In genomic region chr1:45995298-45995697, GRCh38 we compare ENCODE assay signal across 20 cellular contexts.
"Had no signal": no experiment of that assay in that cellular context is flagged by ENCODE, and none has a peak within 500 bp of the region (broad histone marks: within the 10 kb centered on the region; RNA-seq: fewer than 3 reads in every experiment).

No MANE protein-coding gene starts in this region.

- H3K27me3 ChIP-seq: adrenal gland, cardiac muscle cell, esophagus squamous epithelium, suprapubic skin, transverse colon, uterus had no signal

- H3K36me3 ChIP-seq: adrenal gland, esophagus squamous epithelium, lower lobe of right lung, suprapubic skin, transverse colon, uterus had no signal

- H3K4me3 Mint-ChIP-seq: dendritic cell treated with granulocyte-macrophage colony-stimulating factor and Interleukin-4, amounts not matched to agents 40 ng/mL and 50 ng/mL, for 4 days; mesothelial cell of epicardium; nephron progenitor cell; stimulated activated naive CD8-positive, alpha-beta T cell treated with anti-CD3 and anti-CD28 coated beads, Interleukin-15, Interleukin-2, amounts not matched to agents 100 ng/mL and 50 ng/mL, for 24 hours; T-helper 1 cell treated with Interleukin-12 subunit alpha and Interleukin-12 subunit beta and Interleukin-4 antibody, amounts not matched to agents 30 μg/mL and 1 μg/mL, for 36 hours had no signal

- DNase-seq: activated CD4-positive, alpha-beta T cell treated with anti-CD3 and anti-CD28 coated beads, Interleukin-2, amount 50 U/mL, for 1 hour; activated CD4-positive, CD25-positive, alpha-beta regulatory T cell treated with anti-CD3 and anti-CD28 coated beads, Interleukin-2, amount 50 U/mL, for 72 hours; activated gamma-delta T cell treated with Interleukin-2 at 50 U/mL for 16 hours; adrenal gland; effector CD8-positive, alpha-beta T cell; esophagus squamous epithelium; foreskin melanocyte; hypothalamus; lower lobe of right lung; nephron progenitor cell; occipital lobe; transverse colon; uterus had no signal

- H3K27ac Mint-ChIP-seq: activated naive CD4-positive, alpha-beta T cell treated with anti-CD3 and anti-CD28 coated beads, Interleukin-2, amount 50 U/mL, for 72 hours; dendritic cell treated with granulocyte-macrophage colony-stimulating factor and Interleukin-4, amounts not matched to agents 40 ng/mL and 50 ng/mL, for 4 days; mesothelial cell of epicardium; stimulated activated naive CD8-positive, alpha-beta T cell treated with anti-CD3 and anti-CD28 coated beads, Interleukin-15, Interleukin-2, amounts not matched to agents 100 ng/mL and 50 ng/mL, for 24 hours; T-helper 1 cell treated with Interleukin-12 subunit alpha and Interleukin-12 subunit beta and Interleukin-4 antibody, amounts not matched to agents 30 μg/mL and 1 μg/mL, for 36 hours had no signal

- H3K27ac ChIP-seq: adrenal gland, cardiac muscle cell, esophagus squamous epithelium, lower lobe of right lung, suprapubic skin, transverse colon, uterus had no signal

- H3K27me3 Mint-ChIP-seq: dendritic cell treated with granulocyte-macrophage colony-stimulating factor and Interleukin-4, amounts not matched to agents 40 ng/mL and 50 ng/mL, for 4 days; stimulated activated naive CD8-positive, alpha-beta T cell treated with anti-CD3 and anti-CD28 coated beads, Interleukin-15, Interleukin-2, amounts not matched to agents 100 ng/mL and 50 ng/mL, for 24 hours had no signal

- H3K4me1 ChIP-seq: adrenal gland, esophagus squamous epithelium, lower lobe of right lung, suprapubic skin, transverse colon, uterus had no signal

- H3K9me3 ChIP-seq: adrenal gland, esophagus squamous epithelium, lower lobe of right lung, suprapubic skin, transverse colon, uterus had no signal

- ATAC-seq: activated naive CD4-positive, alpha-beta T cell treated with anti-CD3 and anti-CD28 coated beads, Interleukin-2, amount 50 U/mL, for 72 hours; lower lobe of right lung had no signal

- H3K36me3 Mint-ChIP-seq: activated naive CD4-positive, alpha-beta T cell treated with anti-CD3 and anti-CD28 coated beads, Interleukin-2, amount 50 U/mL, for 72 hours had no signal

- H3K9me3 Mint-ChIP-seq: activated naive CD4-positive, alpha-beta T cell treated with anti-CD3 and anti-CD28 coated beads, Interleukin-2, amount 50 U/mL, for 72 hours; stimulated activated naive CD8-positive, alpha-beta T cell treated with anti-CD3 and anti-CD28 coated beads, Interleukin-15, Interleukin-2, amounts not matched to agents 100 ng/mL and 50 ng/mL, for 24 hours had no signal

- H3K4me3 ChIP-seq: adrenal gland, cardiac muscle cell, esophagus squamous epithelium, lower lobe of right lung, suprapubic skin, transverse colon, uterus had no signal
